Comparison of ENCODE assay signal across 17 cellular contexts in the genomic region with DNA sequence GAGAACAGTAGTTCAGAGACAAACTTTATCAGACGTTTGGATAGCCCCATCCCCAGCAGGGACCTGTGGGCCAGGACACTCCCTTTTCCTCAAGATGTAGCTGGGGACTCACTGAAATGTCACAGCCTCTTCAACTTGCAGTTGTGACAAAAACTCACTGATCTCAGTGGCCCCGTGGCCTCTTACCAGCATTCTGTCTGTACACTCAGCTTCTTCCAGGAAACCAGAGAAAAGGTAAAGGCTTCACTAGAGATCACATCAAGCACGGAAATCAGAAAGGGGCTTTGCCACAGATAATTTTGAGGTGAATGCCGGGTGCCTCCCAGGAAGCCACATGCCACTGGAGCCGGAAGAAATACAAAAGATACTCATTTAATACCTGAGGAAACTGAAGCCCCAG.
DNase-seq lines count a peak whose midpoint lies in the region; ATAC-seq, FAIRE-seq and TF ChIP-seq lines count a peak whose summit lies in the region.
"Had no signal": no experiment of that assay in that cellular context is flagged by ENCODE, and none has a peak within 500 bp of the region (broad histone marks: within the 10 kb centered on the region; RNA-seq: fewer than 3 reads in every experiment).

No MANE protein-coding gene starts in this region.

- CTCF ChIA-PET in activated CD4-positive, alpha-beta T cell treated with anti-CD3 and anti-CD28 coated beads for 36 hours (lab: Charles Lee), result interaction anchor here (0.6 to 1.7 kb wide), 3 partner anchors 15 to 1058 kb away, joined by 3 to 5 read pairs (median 3); no protein-coding TSS in a partner anchor

- H3K27me3 Mint-ChIP-seq in activated CD4-positive, alpha-beta T cell treated with anti-CD3 and anti-CD28 coated beads for 36 hours, result no peaks in the 10 kb centered on the region

- no peaks in the 10 kb centered on the region for H3K36me3 ChIP-seq in HAP-1 (replicated peaks)
- H3K36me3 ChIP-seq: brain microvascular endothelial cell, right lobe of liver, tibial nerve had no signal

- POLR2A ChIA-PET in activated CD4-positive, alpha-beta T cell treated with anti-CD3 and anti-CD28 coated beads for 36 hours (lab: Charles Lee), result no interaction called here

- no peaks in the 10 kb centered on the region for H3K36me3 Mint-ChIP-seq in activated CD4-positive, alpha-beta T cell treated with anti-CD3 and anti-CD28 coated beads for 36 hours (ENCODE audit: low read depth)

- H3K27me3 ChIP-seq in HAP-1 (ENCODE audit: low read depth), result no peaks in the 10 kb centered on the region; the same call in none of the 2 replicates
- H3K27me3 ChIP-seq: brain microvascular endothelial cell, right lobe of liver had no signal

- no peaks in the 10 kb centered on the region for H3K9me3 ChIP-seq in HAP-1
- H3K9me3 ChIP-seq: right lobe of liver had no signal

- H3K9me3 Mint-ChIP-seq in activated CD4-positive, alpha-beta T cell treated with anti-CD3 and anti-CD28 coated beads for 36 hours (ENCODE audit: low read depth), result peaks cover 3% of the 10 kb centered on the region

- intact Hi-C loops in activated CD4-positive, alpha-beta T cell treated with anti-CD3 and anti-CD28 coated beads for 36 hours (cut with DNase I, micrococcal nuclease), result no loop called here

- FAIRE-seq in frontal cortex (lab: Jason Lieb, UNC) (no peak), GM12891 (lab: Jason Lieb, UNC) (no peak)
- FAIRE-seq: H1 had no signal

- DNase-seq in Jurkat, Clone E6-1 (ENCODE audit: low read depth, low spot score), result peak; percentile 76
- peak; percentile 59 for DNase-seq in activated CD4-positive, alpha-beta T cell treated with anti-CD3 and anti-CD28 coated beads for 36 hours
- peak; percentile 40 for DNase-seq in activated effector memory CD4-positive, alpha-beta T cell treated with Interleukin-2 at 50 U/mL for 16 hours
- peak; percentile 6 for DNase-seq in stimulated activated CD4-positive, alpha-beta T cell treated with anti-CD3 and anti-CD28 coated beads, Interleukin-2, amount 100 ng/mL, for 4 hours (ENCODE audit: low read depth)
- DNase-seq in retina, result no peak
- no peak for DNase-seq in frontal cortex (ENCODE audit: low spot score in 2 of 2)
- no peak for DNase-seq in GM12891 (ENCODE audit: insufficient read length, low spot score)
- DNase-seq in HAP-1 (ENCODE audit: low spot score in 2 of 2), result no peak
- DNase-seq: brain microvascular endothelial cell, DMS 273 treated with DMSO at 0.1 percent for 48 hours, NCI-H2029 treated with DMSO at 0.1 percent for 48 hours, NCI-H526, right lobe of liver, SHP77 treated with DMSO at 0.1 percent for 48 hours, T1000 had no signal

- no peak for TF ChIP-seq POLR2A in GM12891 (IDR thresholded peaks at IDR 0.05; ENCODE audit: low read depth, low read length)

- ATAC-seq in activated CD4-positive, alpha-beta T cell treated with anti-CD3 and anti-CD28 coated beads for 36 hours, result peak; percentile 78

- H3K4me1 Mint-ChIP-seq in activated CD4-positive, alpha-beta T cell treated with anti-CD3 and anti-CD28 coated beads for 36 hours, result peaks cover 37% of the 10 kb centered on the region

- in situ Hi-C loops in HAP-1 (cut with MboI; ENCODE audit: low sequenced_read_pairs), result no loop called here

- no peak overlapping the region for H3K4me3 ChIP-seq in Jurkat, Clone E6-1 (ENCODE audit: low read length)
- H3K4me3 ChIP-seq in HAP-1, result no peak overlapping the region
- H3K4me3 ChIP-seq: right lobe of liver, tibial nerve had no signal

- no peak overlapping the region for H3K4me3 Mint-ChIP-seq in activated CD4-positive, alpha-beta T cell treated with anti-CD3 and anti-CD28 coated beads for 36 hours

- H3K4me1 ChIP-seq in HAP-1, result no peaks in the 10 kb centered on the region
- H3K4me1 ChIP-seq: right lobe of liver, tibial nerve had no signal

- peak overlapping the region; percentile 61 for H3K27ac Mint-ChIP-seq in activated CD4-positive, alpha-beta T cell treated with anti-CD3 and anti-CD28 coated beads for 36 hours

TF ChIP-seq in GM12891, 5 proteins besides CTCF, POLR2A, EP300 and RAD21:
- TF ChIP-seq SPI1 (IDR thresholded peaks at IDR 0.05; ENCODE audit: low read depth, low read length) (no peak), POU2F2 (IDR thresholded peaks at IDR 0.05; ENCODE audit: low read depth, low read length) (no peak), PAX5 (IDR thresholded peaks at IDR 0.05; ENCODE audit: insufficient read depth, low read length, severe bottlenecking) (no peak), POLR2AphosphoS5 (IDR thresholded peaks at IDR 0.05; ENCODE audit: low read depth, low read length) (no peak), TAF1 (IDR thresholded peaks at IDR 0.05; ENCODE audit: low read depth, low read length) (no peak)

Comparison
In these comparisons a context has a peak if more than half of its experiments do, and no peak if none do; other contexts are left out.
1. DNase-seq: peak in Jurkat, Clone E6-1 (single experiment), activated CD4-positive, alpha-beta T cell treated with anti-CD3 and anti-CD28 coated beads for 36 hours (single experiment), activated effector memory CD4-positive, alpha-beta T cell treated with Interleukin-2 at 50 U/mL for 16 hours (single experiment) and stimulated activated CD4-positive, alpha-beta T cell treated with anti-CD3 and anti-CD28 coated beads, Interleukin-2, amount 100 ng/mL, for 4 hours (single experiment); none in retina (single experiment), frontal cortex (0 of 2), GM12891 (single experiment) and HAP-1 (0 of 2).